Comparison of ENCODE assay signal across 1 cellular context in the genomic region with DNA sequence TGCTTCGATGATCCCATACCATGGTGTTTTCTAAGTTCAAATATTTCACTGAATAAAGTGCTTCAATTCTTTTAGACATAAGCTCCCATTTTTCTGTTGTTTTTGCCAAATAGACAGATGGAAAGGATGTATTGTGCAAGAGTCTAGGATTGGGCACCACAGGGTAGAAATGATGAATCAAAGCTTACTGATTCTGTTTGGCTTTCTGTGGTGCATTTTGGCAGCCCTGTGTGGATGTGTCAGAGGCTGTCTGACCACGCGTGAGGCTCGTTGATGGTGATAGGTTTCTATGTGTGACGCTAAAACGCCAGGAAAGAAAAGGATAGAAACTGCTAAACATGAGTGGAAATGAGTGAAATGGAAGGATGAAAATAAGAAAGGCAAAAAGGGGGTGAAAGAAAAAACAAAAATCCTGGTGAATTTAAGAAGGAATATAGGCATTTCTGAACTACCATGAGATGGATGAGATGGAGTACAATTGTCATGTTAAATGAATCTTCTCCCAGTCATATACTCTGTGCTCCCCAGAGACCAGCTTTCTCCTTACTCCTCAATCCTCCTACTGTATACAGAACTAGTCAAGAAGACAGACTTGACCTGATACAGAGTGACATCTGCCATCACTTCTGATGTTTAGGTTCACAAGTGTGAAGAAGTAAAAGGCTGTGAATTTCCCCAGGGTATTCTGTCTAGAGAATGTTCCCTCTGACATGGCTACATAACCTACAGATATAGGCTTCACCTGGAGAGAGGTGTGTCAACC.
TF ChIP-seq lines count a peak whose summit lies in the region.

No MANE protein-coding gene starts in this region.

TF ChIP-seq in WTC11, 78 proteins besides CTCF, POLR2A, EP300 and RAD21 (continued from another document):
- TF ChIP-seq, protein P1, sequence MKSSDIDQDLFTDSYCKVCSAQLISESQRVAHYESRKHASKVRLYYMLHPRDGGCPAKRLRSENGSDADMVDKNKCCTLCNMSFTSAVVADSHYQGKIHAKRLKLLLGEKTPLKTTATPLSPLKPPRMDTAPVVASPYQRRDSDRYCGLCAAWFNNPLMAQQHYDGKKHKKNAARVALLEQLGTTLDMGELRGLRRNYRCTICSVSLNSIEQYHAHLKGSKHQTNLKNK (CRISPR knock-in tag; IDR thresholded peaks at IDR 0.05) = no peak
- no peak for TF ChIP-seq FOXJ3 (CRISPR knock-in tag; IDR thresholded peaks at IDR 0.05; ENCODE audit: borderline replicate concordance)
- TF ChIP-seq, protein P2, sequence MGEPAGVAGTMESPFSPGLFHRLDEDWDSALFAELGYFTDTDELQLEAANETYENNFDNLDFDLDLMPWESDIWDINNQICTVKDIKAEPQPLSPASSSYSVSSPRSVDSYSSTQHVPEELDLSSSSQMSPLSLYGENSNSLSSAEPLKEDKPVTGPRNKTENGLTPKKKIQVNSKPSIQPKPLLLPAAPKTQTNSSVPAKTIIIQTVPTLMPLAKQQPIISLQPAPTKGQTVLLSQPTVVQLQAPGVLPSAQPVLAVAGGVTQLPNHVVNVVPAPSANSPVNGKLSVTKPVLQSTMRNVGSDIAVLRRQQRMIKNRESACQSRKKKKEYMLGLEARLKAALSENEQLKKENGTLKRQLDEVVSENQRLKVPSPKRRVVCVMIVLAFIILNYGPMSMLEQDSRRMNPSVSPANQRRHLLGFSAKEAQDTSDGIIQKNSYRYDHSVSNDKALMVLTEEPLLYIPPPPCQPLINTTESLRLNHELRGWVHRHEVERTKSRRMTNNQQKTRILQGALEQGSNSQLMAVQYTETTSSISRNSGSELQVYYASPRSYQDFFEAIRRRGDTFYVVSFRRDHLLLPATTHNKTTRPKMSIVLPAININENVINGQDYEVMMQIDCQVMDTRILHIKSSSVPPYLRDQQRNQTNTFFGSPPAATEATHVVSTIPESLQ (CRISPR knock-in tag; IDR thresholded peaks at IDR 0.05) = no peak
- TF ChIP-seq ZNF232 (CRISPR knock-in tag; IDR thresholded peaks at IDR 0.05) = no peak
